11 cellular contexts compared by ENCODE assay signal in the genomic region with DNA sequence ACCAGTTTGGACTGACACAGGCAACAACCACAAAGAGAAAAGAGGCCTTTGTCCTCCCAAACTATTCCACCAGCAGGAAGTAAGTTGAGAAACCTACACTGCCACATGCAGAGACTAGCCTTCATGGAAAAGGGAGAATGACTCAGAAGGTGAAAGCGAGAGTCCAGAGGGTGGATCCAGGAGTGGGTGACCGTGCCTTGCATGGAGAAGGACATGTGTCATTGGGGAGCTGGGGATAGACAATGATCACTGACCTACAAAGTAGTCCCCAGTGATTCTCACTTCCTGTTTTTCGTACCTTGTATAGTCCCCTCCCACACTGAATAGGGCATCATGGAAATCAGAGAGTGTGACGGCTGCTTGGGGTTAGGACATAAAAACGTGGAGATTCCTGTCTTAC.
DNase-seq lines count a peak whose midpoint lies in the region; ATAC-seq, FAIRE-seq and TF ChIP-seq lines count a peak whose summit lies in the region.
"Had no signal": no experiment of that assay in that cellular context is flagged by ENCODE, and none has a peak within 500 bp of the region (broad histone marks: within the 10 kb centered on the region; RNA-seq: fewer than 3 reads in every experiment).

No MANE protein-coding gene starts in this region.

- peak; percentile 30 for DNase-seq in Daoy (ENCODE audit: low read depth)
- DNase-seq in K562 (ENCODE audit: extremely low read depth in 1 of 4, low spot score in 3 of 4), result no peak
- DNase-seq in suprapubic skin (ENCODE audit: low spot score in 2 of 2), result no peak
- no peak for DNase-seq in NCI-H2029 treated with DMSO at 0.1 percent for 48 hours (lab: John Stamatoyannopoulos, UW)
- DNase-seq in effector CD8-positive, alpha-beta T cell (lab: John Stamatoyannopoulos, UW), result no peak
- DNase-seq in MM.1S, result no peak
- DNase-seq: pancreas had no signal

- peaks cover 13 to 23% of the 10 kb centered on the region in 2 experiments; a peak in 4 of 5 replicates for H3K27me3 ChIP-seq in K562 (ENCODE audit: control insufficient read depth in 2 of 2, insufficient read depth in 2 of 2, low read length in 2 of 2)
- no peaks in the 10 kb centered on the region for H3K27me3 ChIP-seq in suprapubic skin
- H3K27me3 ChIP-seq in MM.1S (replicated peaks; ENCODE audit: insufficient read depth, low read length), result peaks cover 4% of the 10 kb centered on the region; the same call in 1 of the 2 replicates
- H3K27me3 ChIP-seq: pancreas had no signal

- no peaks in the 10 kb centered on the region for H3K9me1 ChIP-seq in K562 (ENCODE audit: control insufficient read depth, insufficient read depth, low read length)

- no peaks in the 10 kb centered on the region for H3K36me3 ChIP-seq in K562 (ENCODE audit: control insufficient read depth, insufficient read depth, low read length)
- no peaks in the 10 kb centered on the region for H3K36me3 ChIP-seq in suprapubic skin
- no peaks in the 10 kb centered on the region for H3K36me3 ChIP-seq in MM.1S (replicated peaks; ENCODE audit: insufficient read depth, low read length)
- H3K36me3 ChIP-seq: pancreas, thoracic aorta had no signal

- H3K9me3 ChIP-seq in K562 (replicated peaks; ENCODE audit: control insufficient read depth, insufficient read depth, low read depth, low read length) (no peaks in the 10 kb centered on the region), suprapubic skin (no peaks in the 10 kb centered on the region), MM.1S (replicated peaks; ENCODE audit: insufficient read depth, low read length) (no peaks in the 10 kb centered on the region)
- H3K9me3 ChIP-seq: pancreas, thoracic aorta had no signal

- in situ Hi-C loops in K562 (cut with MboI), result no loop called here

- H3K4me1 ChIP-seq in K562 (replicated peaks in 1 of 2; ENCODE audit: control insufficient read depth in 2 of 2, insufficient read depth in 2 of 2, low read length in 2 of 2), result no peaks in the 10 kb centered on the region
- H3K4me1 ChIP-seq in suprapubic skin, result no peaks in the 10 kb centered on the region
- no peaks in the 10 kb centered on the region for H3K4me1 ChIP-seq in MM.1S (ENCODE audit: low read length)
- H3K4me1 ChIP-seq: pancreas had no signal

- no peak for TF ChIP-seq RAD21 in K562 (CRISPR knock-in tag; conservative IDR thresholded peaks at IDR 0.05 in 1 of 2, IDR thresholded peaks at IDR 0.05 in 1 of 2)

- no peak overlapping the region for H3K9ac ChIP-seq in K562 (ENCODE audit: insufficient read depth in 1 of 2, low read depth in 2 of 2, low read length in 2 of 2)
- no peak overlapping the region for H3K9ac ChIP-seq in MM.1S (ENCODE audit: low read length)

- H3K4me2 ChIP-seq in K562 (ENCODE audit: insufficient read depth, low read length), result no peak overlapping the region
- no peak overlapping the region for H3K4me2 ChIP-seq in MM.1S (ENCODE audit: low read depth, low read length)

- H3K27ac ChIP-seq in K562 (ENCODE audit: extremely low read depth, low read depth, low read length) (no peak overlapping the region), suprapubic skin (no peak overlapping the region), MM.1S (ENCODE audit: low read length) (no peak overlapping the region)
- H3K27ac ChIP-seq: pancreas, thoracic aorta had no signal

- WGBS in K562 (ENCODE audit: insufficient coverage, low coverage, missing lambda C conversion rate), result 2% methylated on average over 5 of the region's 5 CpGs
- 66% methylated on average over 5 of the region's 5 CpGs for WGBS in suprapubic skin

- TF ChIP-seq EP300 in K562 (IDR thresholded peaks at IDR 0.05; ENCODE audit: low read length) (no peak), suprapubic skin (IDR thresholded peaks at IDR 0.05) (no peak)

- no peaks in the 10 kb centered on the region for H3K9me2 ChIP-seq in MM.1S (replicated peaks; ENCODE audit: insufficient read depth, low read length)

- no peak for FAIRE-seq in K562 (lab: Jason Lieb, UNC)
- FAIRE-seq: endothelial cell of umbilical vein, pancreas had no signal

- POLR2A ChIA-PET in K562 (lab: Yijun Ruan, JAX), result no interaction called here

- no TSS peak for BruUV-seq in K562 (replicated peaks; lab: Mats Ljungman, UMichigan)

- H4K20me1 ChIP-seq in K562 (replicated peaks; ENCODE audit: control insufficient read depth, insufficient read depth, low read length) (no peaks in the 10 kb centered on the region), MM.1S (ENCODE audit: insufficient read depth, low read length) (no peaks in the 10 kb centered on the region)

- H2AFZ ChIP-seq in K562 (ENCODE audit: low read depth, low read length) (peak overlapping the region; percentile 36; the same call in 1 of the 2 replicates), MM.1S (ENCODE audit: low read length) (no peak overlapping the region)

- no peaks in the 10 kb centered on the region for H3F3A ChIP-seq in MM.1S (ENCODE audit: insufficient read depth, low read length)

- peak; percentile 81 for ATAC-seq in GM21367 (IDR thresholded peaks at IDR 0.05; ENCODE audit: unreplicated experiment)
- peak; percentile 88 for ATAC-seq in HG03342 (IDR thresholded peaks at IDR 0.05; ENCODE audit: unreplicated experiment)
- no peak; the same call in 1 of the 3 replicates for ATAC-seq in K562

- TF ChIP-seq POLR2A in K562 (conservative IDR thresholded peaks at IDR 0.05) (no peak), suprapubic skin (IDR thresholded peaks at IDR 0.05) (no peak)

- H3K4me3 ChIP-seq in K562 (no peak overlapping the region), suprapubic skin (no peak overlapping the region), MM.1S (ENCODE audit: low read length) (no peak overlapping the region)
- H3K4me3 ChIP-seq: pancreas, thoracic aorta had no signal

- H3K79me2 ChIP-seq in K562 (ENCODE audit: control insufficient read depth, insufficient read depth, low read length), result no peaks in the 10 kb centered on the region
- no peaks in the 10 kb centered on the region for H3K79me2 ChIP-seq in MM.1S (ENCODE audit: low read length)

- TF ChIP-seq CTCF in K562 (IDR thresholded peaks at IDR 0.05 in 2 of 3, conservative IDR thresholded peaks at IDR 0.05 in 1 of 3; ENCODE audit: insufficient read depth in 2 of 3, low read depth in 1 of 3, low read length in 3 of 3) (no peak), suprapubic skin (IDR thresholded peaks at IDR 0.05) (no peak), MM.1S (IDR thresholded peaks at IDR 0.05; ENCODE audit: low read length) (no peak)

- intact Hi-C loops in K562 (cut with micrococcal nuclease), result no loop called here

- CTCF ChIA-PET in K562 (lab: Yijun Ruan, JAX; ENCODE audit: low intra/inter-chr PET ratio), result no interaction called here

TF ChIP-seq in K562, 482 proteins besides CTCF, POLR2A, EP300 and RAD21:
- TF ChIP-seq SPI1 (IDR thresholded peaks at IDR 0.05; ENCODE audit: borderline replicate concordance, low read depth, low read length) (peak; percentile 90), FOSL1 (tag; conservative IDR thresholded peaks at IDR 0.05) (peak; percentile 77), GABPA (tag; conservative IDR thresholded peaks at IDR 0.05; ENCODE audit: low read depth) (0 out of 2 replicates have a peak, but pooled peaks have one; percentile 21), ZNF668 (CRISPR knock-in tag; IDR thresholded peaks at IDR 0.05) (no peak)
